1 cellular context compared by ENCODE assay signal in genomic region chr1:206895837-206896242, GRCh38.
TF ChIP-seq lines count a peak whose summit lies in the region.

No MANE protein-coding gene starts in this region.

TF ChIP-seq in GM23338, 12 proteins besides CTCF, POLR2A, EP300 and RAD21:
- no peak for TF ChIP-seq JUNB (IDR thresholded peaks at IDR 0.05; ENCODE audit: unreplicated experiment)
